ENCODE assay signal across 13 cellular contexts in the genomic region with DNA sequence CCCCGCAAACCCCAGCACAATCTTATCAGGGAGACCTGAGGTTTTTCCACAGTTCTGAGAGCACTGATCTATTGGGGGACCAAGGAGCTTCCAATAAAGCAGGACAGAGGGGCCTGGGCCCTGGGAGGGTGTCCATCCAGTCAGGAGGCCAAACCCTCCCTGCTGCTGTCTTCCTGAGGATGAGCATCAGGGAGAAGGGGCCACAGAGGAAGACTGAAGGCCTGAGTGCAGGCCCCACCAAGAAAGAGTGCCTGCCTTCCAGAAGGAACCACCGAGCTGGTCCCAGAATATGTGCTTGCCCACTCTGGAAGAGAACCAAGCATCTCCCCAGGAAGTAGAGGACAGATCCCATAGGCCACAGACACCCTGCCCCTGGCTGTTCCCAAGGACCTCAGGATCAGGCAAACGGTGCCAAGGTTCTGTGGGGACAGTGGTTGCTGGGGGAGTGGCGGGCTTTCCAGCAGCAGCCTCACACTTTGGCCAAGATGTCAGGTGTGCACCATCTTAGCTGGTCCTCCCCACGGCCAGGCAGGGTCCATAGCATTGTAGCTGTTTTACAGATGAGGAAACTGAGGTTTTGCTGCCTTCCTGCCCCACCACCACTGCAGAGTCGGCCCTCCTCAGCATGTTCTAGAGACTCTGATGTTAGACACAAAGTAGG.
A peak's percentile ranks its signal among the peaks of the same experiment; 100 is the strongest.
DNase-seq lines count a peak whose midpoint lies in the region; ATAC-seq and TF ChIP-seq lines count a peak whose summit lies in the region.
"Had no signal": no experiment of that assay in that cellular context is flagged by ENCODE, and none has a peak within 500 bp of the region (broad histone marks: within the 10 kb centered on the region; RNA-seq: fewer than 3 reads in every experiment).

No MANE protein-coding gene starts in this region.

- H3K4me3 ChIP-seq in Peyer's patch (no peak overlapping the region), upper lobe of right lung (no peak overlapping the region)
- H3K4me3 ChIP-seq: BLaER1 treated with 17β-estradiol and CSF1 and Interleukin-3, amounts not matched to agents 10 nM and 100 nM; GM12878; GM23248 had no signal

- peak; percentile 43 for DNase-seq in activated effector memory CD4-positive, alpha-beta T cell treated with anti-CD3 and anti-CD28 coated beads, Interleukin-2, amount 50 U/mL, for 16 hours
- no peak for DNase-seq in activated effector memory CD4-positive, alpha-beta T cell treated with Interleukin-2 at 50 U/mL for 16 hours
- DNase-seq in Peyer's patch = peak in 2 of 3 donors; percentile 39 to 43
- peak; percentile 25 for DNase-seq in sciatic nerve (ENCODE audit: low spot score)
- peak; percentile 45 for DNase-seq in upper lobe of right lung
- DNase-seq: ACHN; CD4-positive, CD25-positive, alpha-beta regulatory T cell; DMS79; GM23248 had no signal

- no peaks in the 10 kb centered on the region for H3K9me3 ChIP-seq in Peyer's patch
- no peaks in the 10 kb centered on the region for H3K9me3 ChIP-seq in upper lobe of right lung
- H3K9me3 ChIP-seq: BLaER1 treated with 17β-estradiol and CSF1 and Interleukin-3, amounts not matched to agents 10 nM and 100 nM had no signal

- intact Hi-C loops in sciatic nerve (cut with DNase I) (no loop called here), upper lobe of right lung (cut with DNase I) (no loop called here)

- TF ChIP-seq POLR2A in Peyer's patch (IDR thresholded peaks at IDR 0.05) = no peak

- H3K4me1 ChIP-seq in Peyer's patch (peaks cover 0 to 34% (median 1%) of the 10 kb centered on the region in 4 donors), upper lobe of right lung (no peaks in the 10 kb centered on the region)

- no peak overlapping the region for H3K27ac ChIP-seq in Peyer's patch
- no peak overlapping the region for H3K27ac ChIP-seq in upper lobe of right lung
- H3K27ac ChIP-seq: BLaER1 treated with 17β-estradiol and CSF1 and Interleukin-3, amounts not matched to agents 10 nM and 100 nM; GM23248 had no signal

- H3K27me3 ChIP-seq in Peyer's patch (no peaks in the 10 kb centered on the region), upper lobe of right lung (no peaks in the 10 kb centered on the region)
- H3K27me3 ChIP-seq: BLaER1 treated with 17β-estradiol and CSF1 and Interleukin-3, amounts not matched to agents 10 nM and 100 nM had no signal

- no peak for ATAC-seq in sciatic nerve
- ATAC-seq in upper lobe of right lung = no peak
- ATAC-seq in HG03196 (IDR thresholded peaks at IDR 0.05; ENCODE audit: unreplicated experiment) = no peak
- ATAC-seq in HG03045 (IDR thresholded peaks at IDR 0.05; ENCODE audit: unreplicated experiment) = no peak
- ATAC-seq: GM12878 had no signal

- H3K36me3 ChIP-seq in Peyer's patch (no peaks in the 10 kb centered on the region), upper lobe of right lung (no peaks in the 10 kb centered on the region)
- H3K36me3 ChIP-seq: BLaER1 treated with 17β-estradiol and CSF1 and Interleukin-3, amounts not matched to agents 10 nM and 100 nM had no signal

- TF ChIP-seq CTCF in Peyer's patch (IDR thresholded peaks at IDR 0.05) (no peak), upper lobe of right lung (IDR thresholded peaks at IDR 0.05) (no peak)
